In the genomic region with DNA sequence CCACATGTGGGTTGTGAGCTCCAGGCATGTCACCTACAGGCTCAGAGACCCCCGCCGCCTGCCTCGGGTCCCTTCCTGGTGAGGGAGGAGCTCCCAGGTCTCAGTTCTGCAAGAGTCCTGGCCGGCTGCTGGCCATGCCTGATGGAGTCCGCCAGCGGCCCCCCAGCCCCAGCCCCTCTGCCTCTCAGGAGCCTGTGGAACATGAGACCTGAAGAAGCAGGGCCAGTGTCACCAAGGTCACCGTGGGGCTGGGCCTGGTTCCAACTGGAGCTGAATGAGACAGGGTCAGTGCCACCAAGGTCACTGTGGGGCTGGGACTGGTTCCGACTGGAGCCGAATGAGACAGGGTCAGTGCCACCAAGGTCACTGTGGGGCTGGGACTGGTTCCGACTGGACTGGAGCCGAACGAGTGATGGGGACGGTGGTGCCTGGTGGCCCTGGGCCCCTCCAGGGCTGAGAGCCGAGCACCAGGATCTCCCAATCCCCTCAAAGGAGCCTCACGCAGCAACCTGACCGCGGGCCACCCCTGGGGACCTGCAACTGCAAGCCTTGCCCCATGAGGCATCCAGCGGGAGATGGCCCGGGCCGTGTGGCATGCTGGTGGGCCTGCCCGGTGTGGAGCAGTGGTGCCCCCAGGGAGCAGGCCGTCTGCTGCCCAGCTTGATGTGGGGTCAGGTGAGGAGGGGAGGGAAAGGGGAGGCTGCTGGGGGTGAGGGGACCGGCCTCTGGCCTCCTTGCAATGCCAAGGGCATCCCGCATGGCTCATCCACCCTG, we compare ENCODE assay signal across 16 cellular contexts.
"Had no signal": no experiment of that assay in that cellular context is flagged by ENCODE, and none has a peak within 500 bp of the region (broad histone marks: within the 10 kb centered on the region; RNA-seq: fewer than 3 reads in every experiment).

No MANE protein-coding gene starts in this region.

- H3K36me3 ChIP-seq: gastrocnemius medialis, sigmoid colon, thyroid gland had no signal

- H3K4me3 ChIP-seq: gastrocnemius medialis, left lung, psoas muscle, sigmoid colon, thyroid gland had no signal

- DNase-seq: activated B cell treated with CpG ODN at 0.5 μM for 24 hours; activated CD4-positive, alpha-beta T cell treated with anti-CD3 and anti-CD28 coated beads, Interleukin-2, amount 10 ng/mL, durations not matched to agents 24 days and 14 days; activated CD8-positive, alpha-beta memory T cell treated with anti-CD3 and anti-CD28 coated beads, Interleukin-2, amount 50 U/mL, for 4 hours; activated CD8-positive, alpha-beta T cell treated with anti-CD3 and anti-CD28 coated beads, Interleukin-2, amount 10 ng/mL, durations not matched to agents 7 days and 5 days; activated gamma-delta T cell treated with Interleukin-2 at 50 U/mL for 16 hours; activated T-cell treated with anti-CD3 and anti-CD28 coated beads, Interleukin-2, amount 50 U/mL, for 48 hours; cerebellar nuclear complex; erythroblast; gastrocnemius medialis; sigmoid colon; stimulated activated CD4-positive, alpha-beta T cell treated with anti-CD3 and anti-CD28 coated beads, Interleukin-2, amount 100 ng/mL, for 24 hours; thyroid gland had no signal

- H3K27ac Mint-ChIP-seq: activated B cell treated with CpG ODN at 0.5 μM for 24 hours; activated CD4-positive, alpha-beta T cell treated with anti-CD3 and anti-CD28 coated beads, Interleukin-2, amount 10 ng/mL, durations not matched to agents 24 days and 14 days; activated naive CD8-positive, alpha-beta T cell; nephron had no signal

- H3K27ac ChIP-seq: gastrocnemius medialis, left lung, psoas muscle, sigmoid colon, thyroid gland had no signal

- ATAC-seq: activated CD8-positive, alpha-beta T cell treated with anti-CD3 and anti-CD28 coated beads, Interleukin-2, amount 10 ng/mL, durations not matched to agents 7 days and 5 days; gastrocnemius medialis; left lung; psoas muscle had no signal

- H3K9me3 ChIP-seq: gastrocnemius medialis, left lung, psoas muscle, sigmoid colon, thyroid gland had no signal

- H3K4me3 Mint-ChIP-seq: activated B cell treated with CpG ODN at 0.5 μM for 24 hours; activated CD4-positive, alpha-beta T cell treated with anti-CD3 and anti-CD28 coated beads, Interleukin-2, amount 10 ng/mL, durations not matched to agents 24 days and 14 days; activated CD8-positive, alpha-beta T cell treated with anti-CD3 and anti-CD28 coated beads, Interleukin-2, amount 10 ng/mL, durations not matched to agents 7 days and 5 days; activated naive CD8-positive, alpha-beta T cell; nephron had no signal

- H3K36me3 Mint-ChIP-seq: activated naive CD8-positive, alpha-beta T cell had no signal

- H3K27me3 Mint-ChIP-seq: activated B cell treated with CpG ODN at 0.5 μM for 24 hours; activated CD4-positive, alpha-beta T cell treated with anti-CD3 and anti-CD28 coated beads, Interleukin-2, amount 10 ng/mL, durations not matched to agents 24 days and 14 days; activated naive CD8-positive, alpha-beta T cell had no signal

- H3K4me1 Mint-ChIP-seq: nephron had no signal

- H3K9me3 Mint-ChIP-seq: activated B cell treated with CpG ODN at 0.5 μM for 24 hours; activated CD4-positive, alpha-beta T cell treated with anti-CD3 and anti-CD28 coated beads, Interleukin-2, amount 10 ng/mL, durations not matched to agents 24 days and 14 days; nephron had no signal

- H3K27me3 ChIP-seq: left lung, thyroid gland had no signal

- H3K4me1 ChIP-seq: gastrocnemius medialis, psoas muscle, sigmoid colon, thyroid gland had no signal
